ENCODE assay signal across 1 cellular context in the genomic region with DNA sequence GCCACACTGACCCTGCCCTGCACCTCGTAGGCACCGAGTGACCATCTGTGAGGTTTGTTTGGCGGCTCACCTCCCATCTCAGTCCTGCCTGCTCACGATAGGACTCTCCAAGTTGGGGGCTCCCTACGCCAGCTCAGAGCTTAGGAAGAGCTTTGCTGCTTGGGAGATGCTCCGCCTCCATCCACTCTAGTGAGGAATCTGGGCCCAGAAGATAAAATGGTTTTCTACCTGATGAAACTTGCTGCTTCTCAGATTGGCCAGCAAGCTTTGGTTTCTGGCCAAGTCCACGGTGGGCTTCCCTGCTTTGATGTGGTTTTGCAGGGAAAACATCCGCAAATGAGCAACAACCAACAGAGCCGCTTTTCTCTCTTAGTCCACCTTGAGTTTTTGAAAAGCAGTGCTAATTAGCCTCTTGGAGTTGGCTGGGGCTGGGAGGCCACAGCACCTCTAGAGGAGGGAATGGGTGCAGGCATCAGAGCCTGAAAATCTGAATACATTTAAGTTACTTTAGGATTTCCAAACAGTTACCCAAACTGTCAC.
TF ChIP-seq lines count a peak whose summit lies in the region.

No MANE protein-coding gene starts in this region.

TF ChIP-seq in IMR-90, 13 proteins besides CTCF, POLR2A, EP300 and RAD21:
- TF ChIP-seq FOS (IDR thresholded peaks at IDR 0.05; ENCODE audit: low read depth, low read length) (no peak), RFX5 (IDR thresholded peaks at IDR 0.05; ENCODE audit: low read depth, low read length) (no peak), RCOR1 (IDR thresholded peaks at IDR 0.05; ENCODE audit: insufficient replicate concordance, low read length) (no peak), CEBPB (IDR thresholded peaks at IDR 0.05; ENCODE audit: low read depth, low read length) (no peak), NFE2L2 (IDR thresholded peaks at IDR 0.05; ENCODE audit: low read depth, low read length) (no peak)
TF ChIP-seq in IMR-90: peak in this region for 0.
